In genomic region chr5:151155149-151155776, GRCh38 we compare ENCODE assay signal across 8 cellular contexts. TPM values are rescaled to one million over a fixed set of nuclear protein-coding genes. Genes with fewer than 3 reads are reported as not detected.
DNase-seq lines count a peak whose midpoint lies in the region; ATAC-seq, FAIRE-seq and TF ChIP-seq lines count a peak whose summit lies in the region.

No MANE protein-coding gene starts in this region.

- H3K27ac ChIP-seq in left ventricle myocardium inferior (replicated peaks) (peak overlapping the region; percentile 93), muscle layer of colon (ENCODE audit: low read depth, low read length) (peak overlapping the region; percentile 98), vagina (peak overlapping the region; percentile 90)

- H3K27me3 ChIP-seq in left ventricle myocardium inferior (ENCODE audit: low read depth) (no peaks in the 10 kb centered on the region), muscle layer of colon (ENCODE audit: control insufficient read depth in 1 of 2, insufficient read depth in 2 of 2, low read length in 2 of 2) (no peaks in the 10 kb centered on the region), vagina (no peaks in the 10 kb centered on the region)

- no peak for FAIRE-seq in frontal cortex (lab: Jason Lieb, UNC)

- no peaks in the 10 kb centered on the region for H3K9me3 Mint-ChIP-seq in activated naive CD8-positive, alpha-beta T cell treated with anti-CD3 and anti-CD28 coated beads, Interleukin-2, amount 10 ng/mL, durations not matched to agents 7 days and 5 days

- no peaks in the 10 kb centered on the region for H3K27me3 Mint-ChIP-seq in activated naive CD8-positive, alpha-beta T cell treated with anti-CD3 and anti-CD28 coated beads, Interleukin-2, amount 10 ng/mL, durations not matched to agents 7 days and 5 days

- intact Hi-C loops in left ventricle myocardium inferior (cut with micrococcal nuclease), result no loop called here
- intact Hi-C loops in left cardiac atrium (cut with DNase I), result no loop called here
- intact Hi-C loops in vagina (cut with DNase I), result no loop called here

- DNase-seq in left ventricle myocardium inferior (no peak), left cardiac atrium (no peak), MV-4-11 (lab: John Stamatoyannopoulos, UW) (peak; percentile 24), vagina (ENCODE audit: extremely low spot score in 2 of 2) (no peak), middle frontal gyrus (ENCODE audit: extremely low spot score, low spot score) (no peak), frontal cortex (ENCODE audit: low spot score in 2 of 2) (no peak)
- DNase-seq in activated naive CD8-positive, alpha-beta T cell treated with anti-CD3 and anti-CD28 coated beads, Interleukin-2, amount 10 ng/mL, durations not matched to agents 7 days and 5 days, result peak; percentile 63

- H3K36me3 ChIP-seq in left ventricle myocardium inferior (no peaks in the 10 kb centered on the region), muscle layer of colon (ENCODE audit: insufficient read depth, low read length) (peaks cover 11% of the 10 kb centered on the region), vagina (no peaks in the 10 kb centered on the region)

- ATAC-seq in left cardiac atrium, result no peak
- ATAC-seq in activated naive CD8-positive, alpha-beta T cell treated with anti-CD3 and anti-CD28 coated beads, Interleukin-2, amount 10 ng/mL, durations not matched to agents 7 days and 5 days (ENCODE audit: low read depth), result peak; percentile 51

- H3K36me3 Mint-ChIP-seq in activated naive CD8-positive, alpha-beta T cell treated with anti-CD3 and anti-CD28 coated beads, Interleukin-2, amount 10 ng/mL, durations not matched to agents 7 days and 5 days, result peaks cover 25% of the 10 kb centered on the region

- peak overlapping the region; percentile 93 for H3K9ac ChIP-seq in muscle layer of colon (ENCODE audit: low read length)

- peak overlapping the region; percentile 97 for H3K4me3 Mint-ChIP-seq in activated naive CD8-positive, alpha-beta T cell treated with anti-CD3 and anti-CD28 coated beads, Interleukin-2, amount 10 ng/mL, durations not matched to agents 7 days and 5 days

- no peak for TF ChIP-seq POLR2A in vagina (IDR thresholded peaks at IDR 0.05)

- H3K4me1 ChIP-seq in left ventricle myocardium inferior, result peaks cover 83% of the 10 kb centered on the region
- peaks cover 64% of the 10 kb centered on the region for H3K4me1 ChIP-seq in muscle layer of colon (ENCODE audit: insufficient read depth, low read length)
- H3K4me1 ChIP-seq in vagina, result peaks cover 66% of the 10 kb centered on the region

- peak overlapping the region; percentile 95 for H3K27ac Mint-ChIP-seq in activated naive CD8-positive, alpha-beta T cell treated with anti-CD3 and anti-CD28 coated beads, Interleukin-2, amount 10 ng/mL, durations not matched to agents 7 days and 5 days

- TF ChIP-seq CTCF in left ventricle myocardium inferior (IDR thresholded peaks at IDR 0.05; ENCODE audit: borderline replicate concordance) (no peak), vagina (IDR thresholded peaks at IDR 0.05) (no peak)

- H3K4me3 ChIP-seq in left ventricle myocardium inferior, result peak overlapping the region; percentile 88
- H3K4me3 ChIP-seq in muscle layer of colon (ENCODE audit: low read depth in 1 of 2, low read length in 2 of 2), result peak overlapping the region in 1 of 2 donors; percentile 92
- H3K4me3 ChIP-seq in vagina, result peak overlapping the region; percentile 71 to 80

- POLR2A ChIA-PET in activated naive CD8-positive, alpha-beta T cell treated with anti-CD3 and anti-CD28 coated beads, Interleukin-2, amount 10 ng/mL, durations not matched to agents 7 days and 5 days (lab: Charles Lee), result interaction anchor here (0.6 to 3.2 kb wide), 7 partner anchors 10 to 68 kb away, joined by 3 to 29 read pairs (median 4); partner anchors contain the start of gene CCDC69

- peaks cover 64% of the 10 kb centered on the region for H3K4me1 Mint-ChIP-seq in activated naive CD8-positive, alpha-beta T cell treated with anti-CD3 and anti-CD28 coated beads, Interleukin-2, amount 10 ng/mL, durations not matched to agents 7 days and 5 days

- no peaks in the 10 kb centered on the region for H3K9me3 ChIP-seq in left ventricle myocardium inferior (replicated peaks)
- H3K9me3 ChIP-seq in muscle layer of colon (ENCODE audit: low read length), result no peaks in the 10 kb centered on the region
- H3K9me3 ChIP-seq in vagina, result no peaks in the 10 kb centered on the region

RNA-seq across cellular contexts. Expression of gene ANXA6, which starts 2.3 kb away (rescaled TPM):
- total RNA-seq in left ventricle myocardium inferior (195 TPM), left cardiac atrium (100 to 1,000 TPM; 218 to 220 TPM), vagina (190 TPM), frontal cortex (48.9 TPM)
- 100 to 1,000 TPM; 518 to 538 TPM for total RNA-seq in activated naive CD8-positive, alpha-beta T cell treated with anti-CD3 and anti-CD28 coated beads, Interleukin-2, amount 10 ng/mL, durations not matched to agents 7 days and 5 days

Comparison
In these comparisons a context has a peak if more than half of its experiments do, and no peak if none do; other contexts are left out.
1. DNase-seq: peak in MV-4-11 (single experiment) and activated naive CD8-positive, alpha-beta T cell treated with anti-CD3 and anti-CD28 coated beads, Interleukin-2, amount 10 ng/mL, durations not matched to agents 7 days and 5 days (single experiment); none in left ventricle myocardium inferior (single experiment), left cardiac atrium (single experiment), vagina (0 of 2), middle frontal gyrus (single experiment) and frontal cortex (0 of 2).
2. Peak in every context shown above with its lines, with median percentiles within 50 percentile points of each other: H3K27ac ChIP-seq.